In the genomic region with DNA sequence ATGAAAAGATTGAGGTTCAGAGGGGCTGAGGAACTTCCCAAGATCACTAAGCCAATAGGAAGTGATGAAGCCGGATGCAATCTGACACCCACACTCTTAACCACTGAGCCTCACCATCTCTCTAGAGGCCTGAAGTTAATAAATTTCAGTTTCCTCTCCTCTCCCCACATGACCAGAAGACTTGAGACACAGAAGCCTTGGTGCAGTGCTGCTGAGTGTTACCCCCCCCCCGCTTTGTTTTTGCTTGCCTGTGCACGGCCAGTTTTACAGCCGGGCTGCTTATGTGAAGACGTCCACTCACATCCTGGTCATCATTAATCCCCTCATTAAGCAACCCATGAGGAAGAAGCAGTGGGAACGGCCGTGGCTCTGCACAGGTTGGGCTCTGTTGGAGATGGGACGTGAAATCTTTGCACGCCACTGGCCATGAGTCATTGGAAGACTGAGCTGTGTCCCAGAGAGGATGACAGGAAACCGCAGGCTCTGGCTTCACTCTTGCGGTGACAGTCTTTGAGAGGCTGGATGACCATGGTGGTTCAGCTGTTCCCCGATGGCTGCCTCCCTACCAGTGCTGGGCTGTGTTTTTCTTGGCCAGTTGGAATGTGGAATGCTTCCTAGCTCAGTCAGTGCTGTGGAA, we compare ENCODE assay signal across 9 cellular contexts.
DNase-seq lines count a peak whose midpoint lies in the region; ATAC-seq, FAIRE-seq and TF ChIP-seq lines count a peak whose summit lies in the region.
"Had no signal": no experiment of that assay in that cellular context is flagged by ENCODE, and none has a peak within 500 bp of the region (broad histone marks: within the 10 kb centered on the region; RNA-seq: fewer than 3 reads in every experiment).

No MANE protein-coding gene starts in this region.

- H3K4me1 ChIP-seq in skeletal muscle satellite cell (ENCODE audit: control insufficient read depth, insufficient read depth, low read length), result peaks cover 80% of the 10 kb centered on the region
- H3K4me1 ChIP-seq: left lung had no signal

- no peaks in the 10 kb centered on the region for H3K27me3 ChIP-seq in skeletal muscle satellite cell (ENCODE audit: control insufficient read depth, insufficient read depth, low read length)
- H3K27me3 ChIP-seq: left lung had no signal

- no peak overlapping the region for H3K27ac Mint-ChIP-seq in activated T-cell treated with anti-CD3 and anti-CD28 coated beads, Interleukin-2, amount 50 U/mL, for 24 hours

- ATAC-seq in GM19395 (IDR thresholded peaks at IDR 0.05; ENCODE audit: unreplicated experiment) (peak; percentile 93), esophagus mucosa (peak; percentile 26)
- ATAC-seq: left lung had no signal

- H3K36me3 ChIP-seq in skeletal muscle satellite cell (ENCODE audit: insufficient read depth, low read length), result no peaks in the 10 kb centered on the region
- H3K36me3 ChIP-seq: left lung had no signal

- no peak for TF ChIP-seq POLR2A in GM12892 (IDR thresholded peaks at IDR 0.05; ENCODE audit: low read depth, low read length)

- no peak for FAIRE-seq in GM12892 (lab: Jason Lieb, UNC)

- H3K4me3 Mint-ChIP-seq in activated T-cell treated with anti-CD3 and anti-CD28 coated beads, Interleukin-2, amount 50 U/mL, for 24 hours, result no peak overlapping the region

- no peak overlapping the region for H3K4me3 ChIP-seq in skeletal muscle satellite cell (ENCODE audit: low read length)
- H3K4me3 ChIP-seq: left lung had no signal

- peaks cover 10% of the 10 kb centered on the region for H3K9me3 Mint-ChIP-seq in activated T-cell treated with anti-CD3 and anti-CD28 coated beads, Interleukin-2, amount 50 U/mL, for 24 hours

- H3K9me3 ChIP-seq in skeletal muscle satellite cell (replicated peaks; ENCODE audit: low read length), result no peaks in the 10 kb centered on the region
- H3K9me3 ChIP-seq: left lung had no signal

- no peaks in the 10 kb centered on the region for H3K27me3 Mint-ChIP-seq in activated T-cell treated with anti-CD3 and anti-CD28 coated beads, Interleukin-2, amount 50 U/mL, for 24 hours

- DNase-seq in HS-5 (ENCODE audit: low read depth) (peak; percentile 99), GM19240 (ENCODE audit: insufficient read length, low spot score) (no peak), T-helper 2 cell (no peak), GM12892 (ENCODE audit: insufficient read length) (no peak)
- DNase-seq in activated T-cell treated with anti-CD3 and anti-CD28 coated beads, Interleukin-2, amount 50 U/mL, for 24 hours, result no peak

- no peaks in the 10 kb centered on the region for H3K36me3 Mint-ChIP-seq in activated T-cell treated with anti-CD3 and anti-CD28 coated beads, Interleukin-2, amount 50 U/mL, for 24 hours (ENCODE audit: low read depth)

- no peaks in the 10 kb centered on the region for H3K4me1 Mint-ChIP-seq in activated T-cell treated with anti-CD3 and anti-CD28 coated beads, Interleukin-2, amount 50 U/mL, for 24 hours (ENCODE audit: low read depth)

- peak overlapping the region; percentile 39 for H3K4me2 ChIP-seq in skeletal muscle satellite cell (ENCODE audit: low read length)

- H3K9ac ChIP-seq in skeletal muscle satellite cell (ENCODE audit: low read depth, low read length), result peak overlapping the region; percentile 84
